8 cellular contexts compared by ENCODE assay signal in genomic region chr3:160564205-160564922, GRCh38. TPM values are rescaled to one million over a fixed set of nuclear protein-coding genes. Genes with fewer than 3 reads are reported as not detected.
A peak's percentile ranks its signal among the peaks of the same experiment; 100 is the strongest.
DNase-seq lines count a peak whose midpoint lies in the region; ATAC-seq and TF ChIP-seq lines count a peak whose summit lies in the region.

No MANE protein-coding gene starts in this region.

- peaks cover 2% of the 10 kb centered on the region; the same call in 1 of the 2 replicates for H3K4me1 ChIP-seq in SJCRH30
- peaks cover 46% of the 10 kb centered on the region for H3K4me1 ChIP-seq in endocrine pancreas (ENCODE audit: control insufficient read depth, insufficient read depth, low read length)

- no peaks in the 10 kb centered on the region for H3K9me3 ChIP-seq in AG04450 (ENCODE audit: control insufficient read depth, insufficient read depth, low read length)
- no peaks in the 10 kb centered on the region for H3K9me3 ChIP-seq in SJCRH30 (replicated peaks)
- no peaks in the 10 kb centered on the region for H3K9me3 ChIP-seq in endocrine pancreas (ENCODE audit: control insufficient read depth, low read length)

- H3K36me3 ChIP-seq in SJCRH30, result peaks cover 7% of the 10 kb centered on the region
- H3K36me3 ChIP-seq in endocrine pancreas (ENCODE audit: control insufficient read depth, insufficient read depth, low read length), result no peaks in the 10 kb centered on the region

- CTCF ChIA-PET in AG04450 (lab: Charles Lee), result interaction anchor here (0.5 to 1.3 kb wide), 3 partner anchors 79 to 151 kb away, joined by 3 to 4 read pairs (median 3); no protein-coding TSS in a partner anchor

- no peak for DNase-seq in AG04450 (ENCODE audit: low read depth, low spot score)
- peak; percentile 16 to 35 for DNase-seq in SJCRH30
- DNase-seq in neural crest cell (ENCODE audit: low read depth, low spot score), result peak; percentile 8
- no peak for DNase-seq in NCI-H128 (lab: John Stamatoyannopoulos, UW; ENCODE audit: unreplicated experiment)
- no peak for DNase-seq in NCI-H524 treated with DMSO at 0.1 percent for 48 hours (lab: John Stamatoyannopoulos, UW)

- H3K4me3 ChIP-seq in AG04450 (ENCODE audit: low read depth, low read length), result peak overlapping the region; percentile 76
- H3K4me3 ChIP-seq in SJCRH30, result peak overlapping the region; percentile 65
- H3K4me3 ChIP-seq in endocrine pancreas (ENCODE audit: control insufficient read depth, insufficient read depth, low read length), result peak overlapping the region; percentile 81

- peaks cover 23% of the 10 kb centered on the region for H3K36me3 Mint-ChIP-seq in neural crest cell (ENCODE audit: low read depth)

- H3K27me3 ChIP-seq in AG04450 (ENCODE audit: control insufficient read depth, insufficient read depth, low read length), result no peaks in the 10 kb centered on the region
- H3K27me3 ChIP-seq in SJCRH30, result no peaks in the 10 kb centered on the region
- no peaks in the 10 kb centered on the region for H3K27me3 ChIP-seq in endocrine pancreas (ENCODE audit: control insufficient read depth, insufficient read depth, low read length)

- peaks cover 2% of the 10 kb centered on the region for H3K27me3 Mint-ChIP-seq in neural crest cell (ENCODE audit: low read depth)

- peaks cover 66% of the 10 kb centered on the region for H3K4me1 Mint-ChIP-seq in neural crest cell

- no peak overlapping the region for H3K27ac ChIP-seq in AG04450 (ENCODE audit: low read depth, low read length)
- no peak overlapping the region; the same call in 1 of the 2 replicates for H3K27ac ChIP-seq in SJCRH30

- no peak for ATAC-seq in HG03139 (IDR thresholded peaks at IDR 0.05; ENCODE audit: unreplicated experiment)

- peak overlapping the region; percentile 91 for H3K9ac ChIP-seq in endocrine pancreas (ENCODE audit: control insufficient read depth, insufficient read depth, low read length)

- TF ChIP-seq CTCF in AG04450 (IDR thresholded peaks at IDR 0.05; ENCODE audit: low read depth, low read length) (no peak), neural crest cell (conservative IDR thresholded peaks at IDR 0.05) (no peak)

- peak overlapping the region; percentile 99 for H3K27ac Mint-ChIP-seq in neural crest cell (ENCODE audit: unreplicated experiment)

- peak overlapping the region; percentile 100 for H3K4me3 Mint-ChIP-seq in neural crest cell

- H3K9me3 Mint-ChIP-seq in neural crest cell, result peaks cover 4% of the 10 kb centered on the region

- TF ChIP-seq POLR2A in GM19099 (IDR thresholded peaks at IDR 0.05; ENCODE audit: extremely low read depth, insufficient read length, low read depth), result peak; percentile 26

- POLR2A ChIA-PET in AG04450 (lab: Yijun Ruan, JAX), result interaction anchor here (0.9 to 1.9 kb wide), 2 partner anchors 9 to 114 kb away, joined by 3 to 6 read pairs; partner anchors contain the start of gene TRIM59

RNA-seq across cellular contexts. Expression of gene KPNA4, which starts 1.0 kb away (rescaled TPM):
- 22.6 and 28.4 TPM in 2 replicates for polyA plus RNA-seq in AG04450 (2011; rRNA removed)
- 33.4 and 68.8 TPM in 2 replicates for polyA minus RNA-seq in AG04450 (2011; rRNA and poly(A)+ RNA removed)
- 35.3 and 35.4 TPM in 2 replicates for total RNA-seq in SJCRH30 (2014; rRNA removed; shearing (Covaris generic))
- total RNA-seq in neural crest cell, result 57.8 and 66.7 TPM in 2 replicates

Comparison
In these comparisons a context has a peak if more than half of its experiments do, and no peak if none do; other contexts are left out.
1. DNase-seq: peak in SJCRH30 (2 of 2) and neural crest cell (single experiment); none in AG04450 (single experiment), NCI-H128 (single experiment) and NCI-H524 treated with DMSO at 0.1 percent for 48 hours (single experiment).
2. Peak in every context shown above with its lines, with median percentiles within 50 percentile points of each other: H3K4me3 ChIP-seq.